Comparison of ENCODE assay signal across 10 cellular contexts in genomic region chr10:79349072-79349491, GRCh38. TPM values are rescaled to one million over a fixed set of nuclear protein-coding genes. Genes with fewer than 3 reads are reported as not detected.
A peak's percentile ranks its signal among the peaks of the same experiment; 100 is the strongest.
DNase-seq lines count a peak whose midpoint lies in the region; ATAC-seq and TF ChIP-seq lines count a peak whose summit lies in the region.
"Had no signal": no experiment of that assay in that cellular context is flagged by ENCODE, and none has a peak within 500 bp of the region (broad histone marks: within the 10 kb centered on the region; RNA-seq: fewer than 3 reads in every experiment).

No MANE protein-coding gene starts in this region.

- no peaks in the 10 kb centered on the region for H3K27me3 Mint-ChIP-seq in endothelial cell (ENCODE audit: unreplicated experiment)

- DNase-seq in right atrium auricular region (ENCODE audit: low spot score) (peak; percentile 53), Right ventricle myocardium superior (no peak), adrenal gland (peak in 1 of 7 donors; percentile 55), mesenteric fat pad (ENCODE audit: low spot score) (peak; percentile 74), vagina (ENCODE audit: extremely low spot score in 2 of 2) (peak; percentile 64 to 86), endothelial cell (ENCODE audit: low spot score) (no peak), cerebellar nuclear complex (lab: John Stamatoyannopoulos, UW) (no peak)
- DNase-seq: DMS153; stimulated activated CD4-positive, alpha-beta T cell treated with anti-CD3 and anti-CD28 coated beads, Interleukin-4, amount 100 ng/mL, for 1 hour had no signal

- H3K4me3 ChIP-seq in right atrium auricular region (peak overlapping the region in 1 of 2 donors; percentile 87), adrenal gland (peak overlapping the region in 1 of 4 donors; percentile 91), vagina (peak overlapping the region in 1 of 2 donors; percentile 69)

- H3K36me3 ChIP-seq in right atrium auricular region = peaks cover 50% of the 10 kb centered on the region
- peaks cover 0 to 52% of the 10 kb centered on the region in 2 donors for H3K36me3 ChIP-seq in adrenal gland (replicated peaks in 1 of 2)
- peaks cover 0 to 41% of the 10 kb centered on the region in 2 donors for H3K36me3 ChIP-seq in vagina

- H3K27me3 ChIP-seq in right atrium auricular region (no peaks in the 10 kb centered on the region), adrenal gland (no peaks in the 10 kb centered on the region), vagina (no peaks in the 10 kb centered on the region)

- H3K27ac ChIP-seq in right atrium auricular region (peak overlapping the region; percentile 89 to 94), adrenal gland (peak overlapping the region; percentile 35 to 99 (median 92)), vagina (peak overlapping the region; percentile 82)

- no peaks in the 10 kb centered on the region for H3K9me3 Mint-ChIP-seq in endothelial cell (ENCODE audit: unreplicated experiment)

- H3K27ac Mint-ChIP-seq in endothelial cell (ENCODE audit: unreplicated experiment) = no peak overlapping the region

- ATAC-seq in Right ventricle myocardium superior (ENCODE audit: poor library complexity) = no peak
- ATAC-seq in GM19328 (IDR thresholded peaks at IDR 0.05; ENCODE audit: unreplicated experiment) = no peak

- intact Hi-C loops in Right ventricle myocardium superior (cut with DNase I) (no loop called here), adrenal gland (cut with DNase I) (no loop called here), vagina (cut with DNase I) (no loop called here)

- peaks cover 21% of the 10 kb centered on the region for H3K36me3 Mint-ChIP-seq in endothelial cell (ENCODE audit: low read depth, unreplicated experiment)

- H3K4me1 Mint-ChIP-seq in endothelial cell (ENCODE audit: unreplicated experiment) = no peaks in the 10 kb centered on the region

- H3K4me1 ChIP-seq in right atrium auricular region (peaks cover 0 to 34% of the 10 kb centered on the region in 2 donors), adrenal gland (replicated peaks in 1 of 2) (peaks cover 37 to 45% of the 10 kb centered on the region in 2 donors), vagina (peaks cover 28% of the 10 kb centered on the region)

- no peak overlapping the region for H3K4me3 Mint-ChIP-seq in endothelial cell (ENCODE audit: unreplicated experiment)

- no peak for TF ChIP-seq POLR2A in adrenal gland (IDR thresholded peaks at IDR 0.05)
- TF ChIP-seq POLR2A in vagina (IDR thresholded peaks at IDR 0.05) = no peak

- no peak for TF ChIP-seq CTCF in right atrium auricular region (IDR thresholded peaks at IDR 0.05)
- no peak for TF ChIP-seq CTCF in adrenal gland (IDR thresholded peaks at IDR 0.05)
- no peak for TF ChIP-seq CTCF in vagina (IDR thresholded peaks at IDR 0.05)
- TF ChIP-seq CTCF in endothelial cell (IDR thresholded peaks at IDR 0.05; ENCODE audit: unreplicated experiment) = no peak

- no peaks in the 10 kb centered on the region for H3K9me3 ChIP-seq in right atrium auricular region
- H3K9me3 ChIP-seq in adrenal gland (replicated peaks in 1 of 3) = no peaks in the 10 kb centered on the region
- no peaks in the 10 kb centered on the region for H3K9me3 ChIP-seq in vagina

- 60 to 66% (median 64%) methylated on average over 6 of the region's 6 CpGs for WGBS in adrenal gland, 4 donors

RNA-seq across cellular contexts. Expression of gene PPIF, which starts 1.8 kb away (rescaled TPM):
- total RNA-seq in right atrium auricular region (10 to 100 TPM; 63.0 to 87.6 TPM), Right ventricle myocardium superior (146 TPM), adrenal gland (100 to 1,000 TPM; 179 to 619 (median 259) TPM), mesenteric fat pad (181 TPM), vagina (44.7 TPM), endothelial cell (ENCODE audit: unreplicated experiment) (21.9 TPM)
- polyA plus RNA-seq in adrenal gland = 100 to 1,000 TPM in 1 of 3 donors, 10 to 100 TPM in 2; 43.8 to 564 (median 74.3) TPM

Comparison
In these comparisons a context has a peak if more than half of its experiments do, and no peak if none do; other contexts are left out.
1. DNase-seq: peak in right atrium auricular region (single experiment), mesenteric fat pad (single experiment) and vagina (2 of 2); none in Right ventricle myocardium superior (single experiment), endothelial cell (single experiment) and cerebellar nuclear complex (0 of 2).
2. Peak in every context shown above with its lines, with median percentiles within 50 percentile points of each other: H3K27ac ChIP-seq.